In genomic region chr19:38502410-38503143, GRCh38 we compare ENCODE assay signal across 22 cellular contexts.
DNase-seq lines count a peak whose midpoint lies in the region; ATAC-seq, FAIRE-seq and TF ChIP-seq lines count a peak whose summit lies in the region.
"Had no signal": no experiment of that assay in that cellular context is flagged by ENCODE, and none has a peak within 500 bp of the region (broad histone marks: within the 10 kb centered on the region; RNA-seq: fewer than 3 reads in every experiment).

No MANE protein-coding gene starts in this region.

- no peak overlapping the region for H3K27ac Mint-ChIP-seq in GM23338
- H3K27ac Mint-ChIP-seq: CD4-positive, alpha-beta T cell; T-helper 1 cell treated with Interleukin-12 subunit alpha and Interleukin-12 subunit beta and Interleukin-4 antibody, amounts not matched to agents 30 μg/mL and 1 μg/mL, for 36 hours had no signal

- no peak overlapping the region for H2AFZ ChIP-seq in GM23338
- H2AFZ ChIP-seq in K562 (ENCODE audit: low read depth, low read length), result no peak overlapping the region

- no peak overlapping the region for H3K4me3 Mint-ChIP-seq in GM23338
- H3K4me3 Mint-ChIP-seq: CD4-positive, alpha-beta T cell; H9; T-helper 1 cell treated with Interleukin-12 subunit alpha and Interleukin-12 subunit beta and Interleukin-4 antibody, amounts not matched to agents 30 μg/mL and 1 μg/mL, for 36 hours had no signal

- no peaks in the 10 kb centered on the region for H3K9me3 ChIP-seq in K562 (replicated peaks; ENCODE audit: control insufficient read depth, insufficient read depth, low read depth, low read length)
- H3K9me3 ChIP-seq in testis, result no peaks in the 10 kb centered on the region
- H3K9me3 ChIP-seq: BLaER1, Caco-2 had no signal

- peaks cover 11% of the 10 kb centered on the region for H3K36me3 ChIP-seq in GM23338 (ENCODE audit: insufficient read depth)
- peaks cover 17% of the 10 kb centered on the region; the same call in 1 of the 3 replicates for H3K36me3 ChIP-seq in K562 (ENCODE audit: control insufficient read depth, insufficient read depth, low read length)
- no peaks in the 10 kb centered on the region for H3K36me3 ChIP-seq in testis (ENCODE audit: low read depth, missing control alignments)
- H3K36me3 ChIP-seq: BLaER1 had no signal

- no peaks in the 10 kb centered on the region for H3K79me2 ChIP-seq in GM23338 (replicated peaks; ENCODE audit: insufficient read depth)
- no peaks in the 10 kb centered on the region for H3K79me2 ChIP-seq in K562 (ENCODE audit: control insufficient read depth, insufficient read depth, low read length)

- in situ Hi-C loops in K562 (cut with MboI), result no loop called here

- H3K4me2 ChIP-seq in GM23338 (no peak overlapping the region), K562 (ENCODE audit: insufficient read depth, low read length) (no peak overlapping the region)
- H3K4me2 ChIP-seq: BLaER1 had no signal

- no TSS peak for BruUV-seq in K562 (replicated peaks; lab: Mats Ljungman, UMichigan)

- TF ChIP-seq POLR2A in K562 (conservative IDR thresholded peaks at IDR 0.05), result no peak
- no peak for TF ChIP-seq POLR2A in testis (IDR thresholded peaks at IDR 0.05)

- peaks cover 18% of the 10 kb centered on the region; the same call in 1 of the 2 replicates for H3F3A ChIP-seq in GM23338 (replicated peaks; ENCODE audit: low read depth)

- no peak for FAIRE-seq in K562 (lab: Jason Lieb, UNC)
- FAIRE-seq: GM19239 had no signal

- H3K9ac ChIP-seq in K562 (ENCODE audit: insufficient read depth in 1 of 2, low read depth in 2 of 2, low read length in 2 of 2), result no peak overlapping the region
- H3K9ac ChIP-seq: BLaER1 had no signal

- intact Hi-C loops in K562 (cut with micrococcal nuclease), result no loop called here
- intact Hi-C loops in testis (cut with DNase I; ENCODE audit: low total_unique reads), result no loop called here

- TF ChIP-seq RAD21 in K562 (CRISPR knock-in tag; conservative IDR thresholded peaks at IDR 0.05 in 1 of 2, IDR thresholded peaks at IDR 0.05 in 1 of 2), result no peak

- CTCF ChIA-PET in K562 (lab: Yijun Ruan, JAX; ENCODE audit: low intra/inter-chr PET ratio), result no interaction called here

- H3K27me3 Mint-ChIP-seq in GM23338 (ENCODE audit: insufficient read depth, low read depth, poor library complexity), result peaks cover 16% of the 10 kb centered on the region
- H3K27me3 Mint-ChIP-seq: CD4-positive, alpha-beta T cell had no signal

- H3K4me3 ChIP-seq in GM23338 (no peak overlapping the region), K562 (no peak overlapping the region), testis (no peak overlapping the region)
- H3K4me3 ChIP-seq: BLaER1 had no signal

- H3K27me3 ChIP-seq in GM23338 (ENCODE audit: insufficient read depth) (no peaks in the 10 kb centered on the region), K562 (ENCODE audit: control insufficient read depth in 2 of 2, insufficient read depth in 2 of 2, low read length in 2 of 2) (no peaks in the 10 kb centered on the region), testis (no peaks in the 10 kb centered on the region)
- H3K27me3 ChIP-seq: BLaER1 had no signal

- no peaks in the 10 kb centered on the region; the same call in 1 of the 2 replicates for H3K4me1 ChIP-seq in GM23338 (ENCODE audit: insufficient read depth)
- H3K4me1 ChIP-seq in K562 (replicated peaks in 1 of 2; ENCODE audit: control insufficient read depth in 2 of 2, insufficient read depth in 2 of 2, low read length in 2 of 2), result peaks cover 8 to 22% of the 10 kb centered on the region in 2 experiments; a peak in 4 of 5 replicates
- H3K4me1 ChIP-seq in testis, result peaks cover 14% of the 10 kb centered on the region
- H3K4me1 ChIP-seq: Caco-2 had no signal

- POLR2A ChIA-PET in K562 (lab: Yijun Ruan, JAX), result no interaction called here

- DNase-seq in NCI-H2227 (lab: John Stamatoyannopoulos, UW; ENCODE audit: unreplicated experiment) (peak; percentile 63), NCI-H2227 treated with DMSO at 0.1 percent for 48 hours (lab: John Stamatoyannopoulos, UW) (no peak), GM23338 (ENCODE audit: low spot score) (peak; percentile 37), K562 (ENCODE audit: extremely low read depth in 1 of 4, low spot score in 3 of 4) (no peak), testis (peak; percentile 69), NCI-H510A (lab: John Stamatoyannopoulos, UW) (no peak)
- no peak for DNase-seq in stimulated activated CD4-positive, alpha-beta T cell treated with anti-CD3 and anti-CD28 coated beads, Interleukin-15, amount 100 ng/mL, for 24 hours
- DNase-seq: CD4-positive, alpha-beta T cell; DMS153; EL; H9; KG1; NCI-H1092 treated with DMSO at 0.1 percent for 48 hours; NCI-H146; NCI-H2081; NCI-H226; Right ventricle myocardium superior; T1000 had no signal

- peaks cover 3% of the 10 kb centered on the region; the same call in 1 of the 2 replicates for H3K9me2 ChIP-seq in GM23338 (ENCODE audit: insufficient read depth)

- peak in 1 of 2 experiments; percentile 28; a peak in 1 of 4 replicates for TF ChIP-seq CTCF in GM23338 (conservative IDR thresholded peaks at IDR 0.05; ENCODE audit: low read depth in 2 of 2)
- no peak for TF ChIP-seq CTCF in K562 (IDR thresholded peaks at IDR 0.05 in 2 of 3, conservative IDR thresholded peaks at IDR 0.05 in 1 of 3; ENCODE audit: insufficient read depth in 2 of 3, low read depth in 1 of 3, low read length in 3 of 3)
- no peak for TF ChIP-seq CTCF in testis (IDR thresholded peaks at IDR 0.05)

- TF ChIP-seq EP300 in K562 (IDR thresholded peaks at IDR 0.05; ENCODE audit: low read length), result no peak

- H3K27ac ChIP-seq in GM23338 (ENCODE audit: low read depth), result no peak overlapping the region
- no peak overlapping the region for H3K27ac ChIP-seq in K562 (ENCODE audit: extremely low read depth, low read depth, low read length)
- no peak overlapping the region for H3K27ac ChIP-seq in testis
- H3K27ac ChIP-seq: BLaER1 had no signal

- H4K20me1 ChIP-seq in GM23338 (replicated peaks; ENCODE audit: insufficient read depth) (no peaks in the 10 kb centered on the region; the same call in 1 of the 2 replicates), K562 (replicated peaks; ENCODE audit: control insufficient read depth, insufficient read depth, low read length) (no peaks in the 10 kb centered on the region)
- H4K20me1 ChIP-seq: BLaER1 had no signal

- peaks cover 7% of the 10 kb centered on the region; the same call in 2 of the 3 replicates for H3K4me1 Mint-ChIP-seq in GM23338

- 95% methylated on average over 30 of the region's 43 CpGs for WGBS in K562 (ENCODE audit: insufficient coverage, low coverage, missing lambda C conversion rate)
- WGBS in testis, 2 donors, result 77 to 82% methylated on average over 37 to 43 of the region's 43 CpGs

- ATAC-seq in GM23338 (no peak), K562 (no peak)

- peaks cover 83% of the 10 kb centered on the region for H3K36me3 Mint-ChIP-seq in GM23338 (ENCODE audit: low read depth)

- no peaks in the 10 kb centered on the region; the same call in 1 of the 3 replicates for H3K9me3 Mint-ChIP-seq in GM23338
- H3K9me3 Mint-ChIP-seq: CD4-positive, alpha-beta T cell; H9; T-helper 1 cell treated with Interleukin-12 subunit alpha and Interleukin-12 subunit beta and Interleukin-4 antibody, amounts not matched to agents 30 μg/mL and 1 μg/mL, for 36 hours had no signal

- H3K9me1 ChIP-seq in K562 (ENCODE audit: control insufficient read depth, insufficient read depth, low read length), result no peaks in the 10 kb centered on the region

TF ChIP-seq in GM23338, 12 proteins besides CTCF, POLR2A, EP300 and RAD21 (continues in another document):
- no peak for TF ChIP-seq ZNF331 (CRISPR knock-in tag; IDR thresholded peaks at IDR 0.05; ENCODE audit: low read depth)
- no peak for TF ChIP-seq EZH2 (IDR thresholded peaks at IDR 0.05; ENCODE audit: low read depth, unreplicated experiment)
- no peak for TF ChIP-seq CREB1 (CRISPR knock-in tag; IDR thresholded peaks at IDR 0.05; ENCODE audit: low read depth)

TF ChIP-seq in K562, 482 proteins besides CTCF, POLR2A, EP300 and RAD21:
- TF ChIP-seq ZBTB33 (CRISPR knock-in tag; IDR thresholded peaks at IDR 0.05), result peak; percentile 19; the same call in 1 of the 2 replicates
- no peak for TF ChIP-seq MAZ (CRISPR knock-in tag; conservative IDR thresholded peaks at IDR 0.05 in 1 of 2, IDR thresholded peaks at IDR 0.05 in 1 of 2)
- no peak for TF ChIP-seq ELF1 (tag; IDR thresholded peaks at IDR 0.05)
- TF ChIP-seq POLR2G (IDR thresholded peaks at IDR 0.05; ENCODE audit: low read depth, low read length), result peak; percentile 33; the same call in 1 of the 2 replicates

Comparison
In these comparisons a context has a peak if more than half of its experiments do, and no peak if none do; other contexts are left out.
1. DNase-seq: peak in NCI-H2227 (single experiment), GM23338 (single experiment) and testis (single experiment); none in NCI-H2227 treated with DMSO at 0.1 percent for 48 hours (single experiment), K562 (0 of 4), stimulated activated CD4-positive, alpha-beta T cell treated with anti-CD3 and anti-CD28 coated beads, Interleukin-15, amount 100 ng/mL, for 24 hours (single experiment) and NCI-H510A (single experiment).